23 cellular contexts compared by ENCODE assay signal in genomic region chr5:153122416-153122815, GRCh38.
DNase-seq lines count a peak whose midpoint lies in the region; ATAC-seq, FAIRE-seq and TF ChIP-seq lines count a peak whose summit lies in the region.
"Had no signal": no experiment of that assay in that cellular context is flagged by ENCODE, and none has a peak within 500 bp of the region (broad histone marks: within the 10 kb centered on the region; RNA-seq: fewer than 3 reads in every experiment).

No MANE protein-coding gene starts in this region.

- H3K27me3 ChIP-seq in MM.1S (replicated peaks; ENCODE audit: insufficient read depth, low read length) (no peaks in the 10 kb centered on the region), H1 (replicated peaks in 1 of 4; ENCODE audit: control insufficient read depth in 3 of 4, extremely low read depth in 1 of 4, insufficient read depth in 3 of 4, low read length in 3 of 4) (no peaks in the 10 kb centered on the region), GM23248 (replicated peaks; ENCODE audit: insufficient read depth) (no peaks in the 10 kb centered on the region)

- H4K91ac ChIP-seq in H1 (replicated peaks; ENCODE audit: insufficient read length, low read length), result no peak overlapping the region

- no peak overlapping the region for H3K4ac ChIP-seq in H1 (replicated peaks; ENCODE audit: insufficient read length, low read depth, low read length)

- H2AFZ ChIP-seq in MM.1S (ENCODE audit: low read length), result no peak overlapping the region
- no peak overlapping the region for H2AFZ ChIP-seq in H1 (ENCODE audit: low read length)
- H2AFZ ChIP-seq in GM23248, result no peak overlapping the region

- TF ChIP-seq EP300 in H1 (IDR thresholded peaks at IDR 0.05; ENCODE audit: borderline replicate concordance in 1 of 2, low read depth in 2 of 2, low read length in 2 of 2), result no peak

- no peak overlapping the region for H2AK5ac ChIP-seq in H1 (ENCODE audit: low read depth, low read length)

- H4K5ac ChIP-seq in H1 (ENCODE audit: insufficient read length, low read depth, low read length), result no peak overlapping the region

- POLR2A ChIA-PET in H1 (lab: Charles Lee; ENCODE audit: partially characterized antibody), result no interaction called here

- H2BK120ac ChIP-seq in H1 (replicated peaks; ENCODE audit: low read depth, low read length), result no peak overlapping the region

- H3K9ac ChIP-seq in MM.1S (ENCODE audit: low read length), result no peak overlapping the region
- H3K9ac ChIP-seq in H1 (replicated peaks in 1 of 4; ENCODE audit: extremely low read depth in 1 of 4, low read depth in 3 of 4, low read length in 3 of 4), result no peak overlapping the region
- no peak overlapping the region for H3K9ac ChIP-seq in GM23248

- no peak overlapping the region for H3K14ac ChIP-seq in H1 (ENCODE audit: insufficient read length)

- no peak overlapping the region for H3K56ac ChIP-seq in H1 (replicated peaks; ENCODE audit: insufficient read length, low read depth, low read length)

- TF ChIP-seq CTCF in MM.1S (IDR thresholded peaks at IDR 0.05; ENCODE audit: low read length) (no peak), H1 (IDR thresholded peaks at IDR 0.05; ENCODE audit: control extremely low read depth in 1 of 3, insufficient read depth in 1 of 3, low read depth in 1 of 3, low read length in 3 of 3) (no peak), omental fat pad (IDR thresholded peaks at IDR 0.05) (no peak)

- no peak overlapping the region for H2BK20ac ChIP-seq in H1 (ENCODE audit: low read length)

- H3K18ac ChIP-seq in H1 (ENCODE audit: extremely low read depth, low read length), result no peak overlapping the region

- no peaks in the 10 kb centered on the region for H3K79me2 ChIP-seq in MM.1S (ENCODE audit: low read length)
- no peaks in the 10 kb centered on the region for H3K79me2 ChIP-seq in H1 (ENCODE audit: control insufficient read depth in 1 of 2, insufficient read depth in 2 of 2, low read length in 2 of 2)
- H3K79me2 ChIP-seq in GM23248 (ENCODE audit: insufficient read depth), result no peaks in the 10 kb centered on the region

- H3K4me3 ChIP-seq in MM.1S (ENCODE audit: low read length), result no peak overlapping the region
- H3K4me3 ChIP-seq in H1 (ENCODE audit: extremely low read depth in 1 of 4, insufficient read depth in 2 of 4, low read depth in 3 of 4, low read length in 4 of 4), result no peak overlapping the region
- H3K4me3 ChIP-seq in GM23248, result no peak overlapping the region
- H3K4me3 ChIP-seq: smooth muscle cell had no signal

- no peak overlapping the region for H2BK15ac ChIP-seq in H1 (ENCODE audit: low read length)

- no peaks in the 10 kb centered on the region for H3K79me1 ChIP-seq in H1 (ENCODE audit: low read depth, low read length)

- H3K4me2 ChIP-seq in MM.1S (ENCODE audit: low read depth, low read length), result no peak overlapping the region
- H3K4me2 ChIP-seq in H1 (ENCODE audit: insufficient read depth in 1 of 2, low read depth in 2 of 2, low read length in 2 of 2), result no peak overlapping the region
- no peak overlapping the region for H3K4me2 ChIP-seq in GM23248 (ENCODE audit: unreplicated experiment)
- H3K4me2 ChIP-seq: smooth muscle cell had no signal

- no peak overlapping the region for H3K23ac ChIP-seq in H1 (ENCODE audit: insufficient read length)

- 40% methylated on average over 2 of the region's 2 CpGs; no CpG with 5 or more reads in 1 of the 2 experiments for WGBS in H1 (ENCODE audit: extremely low coverage in 1 of 2, insufficient coverage in 1 of 2, insufficient read length in 1 of 2, insufficient replicate concordance in 2 of 2, low coverage in 1 of 2, low lambda C conversion rate in 2 of 2, missing lambda C conversion rate in 1 of 2), 2 experiments
- WGBS in GM23248 (ENCODE audit: low coverage in 1 of 2, low lambda C conversion rate in 2 of 2, missing lambda C conversion rate in 2 of 2), 2 experiments, result 0 to 3% methylated on average over 2 of the region's 2 CpGs

- no peak overlapping the region for H2BK5ac ChIP-seq in H1 (ENCODE audit: low read depth, low read length)

- TF ChIP-seq RAD21 in H1 (IDR thresholded peaks at IDR 0.05 in 1 of 2, conservative IDR thresholded peaks at IDR 0.05 in 1 of 2; ENCODE audit: low read depth in 2 of 2, low read length in 2 of 2), result no peak

- no peak overlapping the region for H4K8ac ChIP-seq in H1 (ENCODE audit: extremely low read depth, insufficient read depth, low read length)

- H3K9me3 ChIP-seq in MM.1S (replicated peaks; ENCODE audit: insufficient read depth, low read length), result no peaks in the 10 kb centered on the region
- H3K9me3 ChIP-seq in H1 (ENCODE audit: insufficient read depth in 2 of 2, low read depth in 1 of 2, low read length in 1 of 2), result no peaks in the 10 kb centered on the region
- H3K9me3 ChIP-seq in GM23248 (ENCODE audit: low read depth), result no peaks in the 10 kb centered on the region

- H3K9me2 ChIP-seq in MM.1S (replicated peaks; ENCODE audit: insufficient read depth, low read length) (no peaks in the 10 kb centered on the region), GM23248 (ENCODE audit: insufficient read depth) (no peaks in the 10 kb centered on the region)

- no peak for TF ChIP-seq POLR2A in H1 (IDR thresholded peaks at IDR 0.05; ENCODE audit: control extremely low read depth in 1 of 2, low read depth in 2 of 2, low read length in 2 of 2)

- CTCF ChIA-PET in H1 (lab: Charles Lee; ENCODE audit: partially characterized antibody), result interaction anchor here (0.6 to 1.4 kb wide), 6 partner anchors 8 to 368 kb away, joined by 3 to 4 read pairs (median 3); partner anchors contain the start of gene GRIA1

- FAIRE-seq in H1 (lab: Jason Lieb, UNC), result no peak

- in situ Hi-C loops in GM23248 (cut with MboI), result no loop called here

- ATAC-seq in HG03460 (IDR thresholded peaks at IDR 0.05; ENCODE audit: unreplicated experiment) (no peak), omental fat pad (ENCODE audit: low FRiP score) (no peak)
- ATAC-seq: activated T-cell treated with anti-CD3 and anti-CD28 coated beads, Interleukin-2, amount 50 U/mL, for 72 hours had no signal

- DNase-seq in MM.1S (peak; percentile 77), NCI-H2029 (lab: John Stamatoyannopoulos, UW) (peak; percentile 88), NCI-H345 (lab: John Stamatoyannopoulos, UW) (peak; percentile 98), H1 (ENCODE audit: low read depth in 1 of 2, low spot score in 2 of 2) (no peak), omental fat pad (ENCODE audit: low spot score) (no peak), cerebellar nuclear complex (lab: John Stamatoyannopoulos, UW) (no peak), GM23248 (no peak)
- DNase-seq: activated CD4-positive, alpha-beta T cell treated with anti-CD3 and anti-CD28 coated beads for 1 hour; activated CD8-positive, alpha-beta memory T cell treated with anti-CD3 and anti-CD28 coated beads for 24 hours; activated naive CD4-positive, alpha-beta T cell treated with anti-CD3 and anti-CD28 coated beads, Interleukin-2, amount 50 U/mL, for 16 hours; activated T-cell treated with anti-CD3 and anti-CD28 coated beads, Interleukin-2, amount 50 U/mL, for 72 hours; aorta; CD4-positive, CD25-positive, alpha-beta regulatory T cell; central memory CD4-positive, alpha-beta T cell; erythroblast; foreskin melanocyte; hypothalamus; NCI-H1694; stimulated activated CD4-positive, alpha-beta T cell treated with anti-CD3 and anti-CD28 coated beads, Interleukin-2, amount 100 ng/mL, for 48 hours; stimulated activated naive CD4-positive, alpha-beta T cell treated with Interleukin-2 at 50 U/mL for 16 hours; SW 1271 had no signal

- H3K36me3 ChIP-seq in MM.1S (replicated peaks; ENCODE audit: insufficient read depth, low read length) (no peaks in the 10 kb centered on the region), H1 (ENCODE audit: control insufficient read depth in 2 of 4, insufficient read depth in 4 of 4, low read length in 3 of 4) (no peaks in the 10 kb centered on the region), GM23248 (ENCODE audit: low read depth) (no peaks in the 10 kb centered on the region)

- no peaks in the 10 kb centered on the region for H3K23me2 ChIP-seq in H1 (ENCODE audit: low read depth, low read length)

- H3F3A ChIP-seq in MM.1S (ENCODE audit: insufficient read depth, low read length) (no peaks in the 10 kb centered on the region), GM23248 (ENCODE audit: insufficient read depth) (no peaks in the 10 kb centered on the region)

- H2BK12ac ChIP-seq in H1 (ENCODE audit: low read depth, low read length), result no peak overlapping the region

- H4K20me1 ChIP-seq in MM.1S (ENCODE audit: insufficient read depth, low read length) (no peaks in the 10 kb centered on the region), H1 (replicated peaks in 1 of 2; ENCODE audit: control insufficient read depth in 1 of 2, insufficient read depth in 2 of 2, low read length in 2 of 2) (no peaks in the 10 kb centered on the region), GM23248 (ENCODE audit: insufficient read depth) (no peaks in the 10 kb centered on the region)

- H3K27ac ChIP-seq in MM.1S (ENCODE audit: low read length), result no peak overlapping the region
- H3K27ac ChIP-seq in H1 (ENCODE audit: low read depth, low read length), result no peak overlapping the region
- no peak overlapping the region for H3K27ac ChIP-seq in GM23248

- H3K4me1 ChIP-seq in MM.1S (ENCODE audit: low read length) (0 out of 2 replicates have a peak, but pooled peaks cover 9% of the 10 kb centered on the region), H1 (replicated peaks in 1 of 4; ENCODE audit: control insufficient read depth in 3 of 4, insufficient read depth in 4 of 4, low read length in 3 of 4) (peaks cover 0 to 4% (median 2%) of the 10 kb centered on the region in 4 experiments; a peak in 1 of 7 replicates), GM23248 (ENCODE audit: insufficient read depth) (no peaks in the 10 kb centered on the region)

TF ChIP-seq in H1, 55 proteins besides CTCF, POLR2A, EP300 and RAD21:
- TF ChIP-seq BCL11A (IDR thresholded peaks at IDR 0.05; ENCODE audit: low read depth in 2 of 2, low read length in 2 of 2), result no peak
- TF ChIP-seq E2F6 (IDR thresholded peaks at IDR 0.05), result 0 out of 2 replicates have a peak, but pooled peaks have one; percentile 50
- TF ChIP-seq SIRT6 (IDR thresholded peaks at IDR 0.05; ENCODE audit: low read length), result no peak
- TF ChIP-seq, protein P1, sequence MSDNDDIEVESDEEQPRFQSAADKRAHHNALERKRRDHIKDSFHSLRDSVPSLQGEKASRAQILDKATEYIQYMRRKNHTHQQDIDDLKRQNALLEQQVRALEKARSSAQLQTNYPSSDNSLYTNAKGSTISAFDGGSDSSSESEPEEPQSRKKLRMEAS (IDR thresholded peaks at IDR 0.05), result peak; percentile 39
- no peak for TF ChIP-seq SP1 (IDR thresholded peaks at IDR 0.05; ENCODE audit: low read depth, low read length)

Comparison
In these comparisons a context has a peak if more than half of its experiments do, and no peak if none do; other contexts are left out.
1. DNase-seq: peak in MM.1S (single experiment), NCI-H2029 (single experiment) and NCI-H345 (single experiment); none in H1 (0 of 2), omental fat pad (single experiment), cerebellar nuclear complex (0 of 2) and GM23248 (single experiment).